Comparison of ENCODE assay signal across 8 cellular contexts in genomic region chr12:109927622-109928021, GRCh38. TPM values are rescaled to one million over a fixed set of nuclear protein-coding genes. Genes with fewer than 3 reads are reported as not detected.
DNase-seq lines count a peak whose midpoint lies in the region; ATAC-seq and TF ChIP-seq lines count a peak whose summit lies in the region.

No MANE protein-coding gene starts in this region.

- peak; percentile 48 to 65 for ATAC-seq in activated T-cell treated with anti-CD3 and anti-CD28 coated beads, Interleukin-2, amount 50 U/mL, for 4 hours

- DNase-seq in NCI-H82 (lab: John Stamatoyannopoulos, UW) (peak; percentile 44), NCI-H82 treated with DMSO at 0.1 percent for 48 hours (lab: John Stamatoyannopoulos, UW; ENCODE audit: unreplicated experiment) (no peak), NCI-H345 treated with DMSO at 0.1 percent for 48 hours (lab: John Stamatoyannopoulos, UW; ENCODE audit: unreplicated experiment) (peak; percentile 2), fibroblast of villous mesenchyme (ENCODE audit: low read depth) (peak; percentile 33), ureter (ENCODE audit: low spot score) (no peak), uterus (no peak)
- DNase-seq in activated T-cell treated with anti-CD3 and anti-CD28 coated beads, Interleukin-2, amount 50 U/mL, for 4 hours = peak; percentile 31
- peak; percentile 11 to 24 for DNase-seq in stimulated activated CD4-positive, alpha-beta T cell treated with anti-CD3 and anti-CD28 coated beads, Interleukin-15, amount 100 ng/mL, for 48 hours (ENCODE audit: low read depth in 2 of 2)

- H3K27me3 Mint-ChIP-seq in activated T-cell treated with anti-CD3 and anti-CD28 coated beads, Interleukin-2, amount 50 U/mL, for 4 hours (ENCODE audit: low read depth) = no peaks in the 10 kb centered on the region

- intact Hi-C loops in uterus (cut with DNase I; ENCODE audit: low total_unique reads) = no loop called here

- H3K4me3 ChIP-seq in fibroblast of villous mesenchyme (ENCODE audit: low read depth, low read length) (no peak overlapping the region), uterus (no peak overlapping the region)

- H3K4me1 ChIP-seq in uterus = no peaks in the 10 kb centered on the region

- H3K4me1 Mint-ChIP-seq in activated T-cell treated with anti-CD3 and anti-CD28 coated beads, Interleukin-2, amount 50 U/mL, for 4 hours (ENCODE audit: low read depth) = no peaks in the 10 kb centered on the region

- TF ChIP-seq POLR2A in uterus (IDR thresholded peaks at IDR 0.05) = no peak

- no peaks in the 10 kb centered on the region for H3K9me3 Mint-ChIP-seq in activated T-cell treated with anti-CD3 and anti-CD28 coated beads, Interleukin-2, amount 50 U/mL, for 4 hours

- no peak overlapping the region for H3K27ac ChIP-seq in uterus

- TF ChIP-seq CTCF in fibroblast of villous mesenchyme (IDR thresholded peaks at IDR 0.05; ENCODE audit: insufficient read depth, low read depth, low read length) (peak; percentile 80), uterus (IDR thresholded peaks at IDR 0.05) (peak in 1 of 4 experiments; percentile 21)

- no peaks in the 10 kb centered on the region for H3K9me3 ChIP-seq in uterus

- peaks cover 22% of the 10 kb centered on the region for H3K36me3 Mint-ChIP-seq in activated T-cell treated with anti-CD3 and anti-CD28 coated beads, Interleukin-2, amount 50 U/mL, for 4 hours (ENCODE audit: insufficient read depth)

- no peak overlapping the region for H3K4me3 Mint-ChIP-seq in activated T-cell treated with anti-CD3 and anti-CD28 coated beads, Interleukin-2, amount 50 U/mL, for 4 hours

- no peaks in the 10 kb centered on the region for H3K36me3 ChIP-seq in uterus

- H3K27me3 ChIP-seq in uterus = no peaks in the 10 kb centered on the region

RNA-seq across cellular contexts. Expression of gene TCHP, which starts 27.5 kb away (rescaled TPM):
- total RNA-seq in activated T-cell treated with anti-CD3 and anti-CD28 coated beads, Interleukin-2, amount 50 U/mL, for 4 hours = 10 to 100 TPM; 25.4 to 27.9 (median 25.4) TPM
- total RNA-seq in fibroblast of villous mesenchyme (9.0 and 9.1 TPM in 2 replicates), ureter (20.8 TPM), uterus (10 to 100 TPM in 3 of 4 donors, 1 to 10 TPM in 1; 5.9 to 19.0 (median 12.8) TPM)

RNA-seq across cellular contexts. Expression of gene GLTP, which starts 47.3 kb away (rescaled TPM):
- total RNA-seq in activated T-cell treated with anti-CD3 and anti-CD28 coated beads, Interleukin-2, amount 50 U/mL, for 4 hours = 10 to 100 TPM; 38.8 to 44.7 (median 40.0) TPM
- total RNA-seq in fibroblast of villous mesenchyme (50.3 and 52.2 TPM in 2 replicates), ureter (106 TPM), uterus (10 to 100 TPM in 3 of 4 donors, 1 to 10 TPM in 1; 8.7 to 53.9 (median 24.6) TPM)

Comparison
In these comparisons a context has a peak if more than half of its experiments do, and no peak if none do; other contexts are left out.
1. DNase-seq: peak in NCI-H82 (single experiment), NCI-H345 treated with DMSO at 0.1 percent for 48 hours (single experiment), activated T-cell treated with anti-CD3 and anti-CD28 coated beads, Interleukin-2, amount 50 U/mL, for 4 hours (single experiment), fibroblast of villous mesenchyme (single experiment) and stimulated activated CD4-positive, alpha-beta T cell treated with anti-CD3 and anti-CD28 coated beads, Interleukin-15, amount 100 ng/mL, for 48 hours (2 of 2); none in NCI-H82 treated with DMSO at 0.1 percent for 48 hours (single experiment), ureter (single experiment) and uterus (0 of 2).